15 cellular contexts compared by ENCODE assay signal in genomic region chr2:168602846-168603406, GRCh38.
DNase-seq lines count a peak whose midpoint lies in the region; ATAC-seq and TF ChIP-seq lines count a peak whose summit lies in the region.
"Had no signal": no experiment of that assay in that cellular context is flagged by ENCODE, and none has a peak within 500 bp of the region (broad histone marks: within the 10 kb centered on the region; RNA-seq: fewer than 3 reads in every experiment).

No MANE protein-coding gene starts in this region.

- H3K4me3 ChIP-seq in heart left ventricle: no peak overlapping the region
- H3K4me3 ChIP-seq: HAP-1 had no signal

- H3K4me3 Mint-ChIP-seq in stimulated activated naive CD8-positive, alpha-beta T cell treated with anti-CD3 and anti-CD28 coated beads, Interleukin-15, amount 100 ng/mL, for 72 hours: no peak overlapping the region
- H3K4me3 Mint-ChIP-seq in WTC11: no peak overlapping the region
- H3K4me3 Mint-ChIP-seq in mesothelial cell of epicardium: no peak overlapping the region
- H3K4me3 Mint-ChIP-seq: CD4-positive, alpha-beta memory T cell had no signal

- TF ChIP-seq CTCF in WTC11 (IDR thresholded peaks at IDR 0.05) (no peak), mesothelial cell of epicardium (IDR thresholded peaks at IDR 0.05; ENCODE audit: unreplicated experiment) (no peak), heart left ventricle (IDR thresholded peaks at IDR 0.05) (no peak)

- H3K27me3 ChIP-seq in heart left ventricle: no peaks in the 10 kb centered on the region

- H3K4me1 ChIP-seq in heart left ventricle: peaks cover 0 to 48% (median 7%) of the 10 kb centered on the region in 12 donors
- H3K4me1 ChIP-seq: HAP-1 had no signal

- CTCF ChIA-PET in WTC11 (lab: Charles Lee): interaction anchor here (0.5 to 1.5 kb wide), 7 partner anchors 10 to 1548 kb away, joined by 3 to 5 read pairs (median 3); no protein-coding TSS in a partner anchor

- POLR2A ChIA-PET in WTC11 (lab: Charles Lee): no interaction called here

- TF ChIP-seq POLR2A in heart left ventricle (IDR thresholded peaks at IDR 0.05): no peak

- H3K36me3 ChIP-seq in heart left ventricle: no peaks in the 10 kb centered on the region
- H3K36me3 ChIP-seq: HAP-1 had no signal

- H3K9me3 Mint-ChIP-seq in stimulated activated naive CD8-positive, alpha-beta T cell treated with anti-CD3 and anti-CD28 coated beads, Interleukin-15, amount 100 ng/mL, for 72 hours: peaks cover 26 to 40% of the 10 kb centered on the region in 2 donors
- peaks cover 36% of the 10 kb centered on the region for H3K9me3 Mint-ChIP-seq in WTC11
- peaks cover 24% of the 10 kb centered on the region for H3K9me3 Mint-ChIP-seq in mesothelial cell of epicardium

- H3K27ac Mint-ChIP-seq in stimulated activated naive CD8-positive, alpha-beta T cell treated with anti-CD3 and anti-CD28 coated beads, Interleukin-15, amount 100 ng/mL, for 72 hours: no peak overlapping the region
- peak overlapping the region; percentile 74; the same call in 1 of the 2 replicates for H3K27ac Mint-ChIP-seq in WTC11
- peak overlapping the region; percentile 10 for H3K27ac Mint-ChIP-seq in mesothelial cell of epicardium
- H3K27ac Mint-ChIP-seq: CD4-positive, alpha-beta memory T cell had no signal

- H3K36me3 Mint-ChIP-seq in WTC11 (peaks cover 32% of the 10 kb centered on the region), mesothelial cell of epicardium (peaks cover 37% of the 10 kb centered on the region)

- no peak for DNase-seq in stimulated activated naive CD8-positive, alpha-beta T cell treated with anti-CD3 and anti-CD28 coated beads, Interleukin-15, Interleukin-2, amounts not matched to agents 100 U/mL and 50 U/mL, for 24 hours
- no peak for DNase-seq in stimulated activated naive CD8-positive, alpha-beta T cell treated with anti-CD3 and anti-CD28 coated beads, Interleukin-15, amount 100 ng/mL, for 72 hours
- DNase-seq in WTC11 (ENCODE audit: low spot score): no peak
- no peak for DNase-seq in mesothelial cell of epicardium (ENCODE audit: low spot score in 2 of 2, unreplicated experiment in 2 of 2)
- no peak for DNase-seq in cerebellar cortex (ENCODE audit: low spot score)
- no peak for DNase-seq in heart left ventricle
- DNase-seq in effector CD8-positive, alpha-beta T cell (lab: John Stamatoyannopoulos, UW): no peak
- DNase-seq: ACHN; C1 segment of cervical spinal cord; CD4-positive, alpha-beta memory T cell; DMS79; GOT3 had no signal

- no peaks in the 10 kb centered on the region for H3K27me3 Mint-ChIP-seq in stimulated activated naive CD8-positive, alpha-beta T cell treated with anti-CD3 and anti-CD28 coated beads, Interleukin-15, amount 100 ng/mL, for 72 hours
- no peaks in the 10 kb centered on the region; the same call in 1 of the 2 replicates for H3K27me3 Mint-ChIP-seq in WTC11 (ENCODE audit: low read depth)
- no peaks in the 10 kb centered on the region for H3K27me3 Mint-ChIP-seq in mesothelial cell of epicardium (ENCODE audit: low read depth)
- H3K27me3 Mint-ChIP-seq: CD4-positive, alpha-beta memory T cell had no signal

- peaks cover 15% of the 10 kb centered on the region for H3K4me1 Mint-ChIP-seq in stimulated activated naive CD8-positive, alpha-beta T cell treated with anti-CD3 and anti-CD28 coated beads, Interleukin-15, amount 100 ng/mL, for 72 hours
- H3K4me1 Mint-ChIP-seq in WTC11 (peaks cover 17% of the 10 kb centered on the region), mesothelial cell of epicardium (peaks cover 22% of the 10 kb centered on the region)

- no peak overlapping the region for H3K27ac ChIP-seq in heart left ventricle

- intact Hi-C loops in heart left ventricle (cut with DNase I): no loop called here

- ATAC-seq in stimulated activated naive CD8-positive, alpha-beta T cell treated with anti-CD3 and anti-CD28 coated beads, Interleukin-15, Interleukin-2, amounts not matched to agents 100 U/mL and 50 U/mL, for 24 hours: peak; percentile 54
- ATAC-seq in stimulated activated naive CD8-positive, alpha-beta T cell treated with anti-CD3 and anti-CD28 coated beads, Interleukin-15, amount 100 ng/mL, for 72 hours: no peak
- ATAC-seq in WTC11 (peak; percentile 20), HG02981 (IDR thresholded peaks at IDR 0.05; ENCODE audit: unreplicated experiment) (no peak), heart left ventricle (no peak)
- ATAC-seq: HepG2 had no signal

- peaks cover 0 to 22% (median 5%) of the 10 kb centered on the region in 12 donors for H3K9me3 ChIP-seq in heart left ventricle

TF ChIP-seq in WTC11, 78 proteins besides CTCF, POLR2A, EP300 and RAD21 (continues in another document):
- TF ChIP-seq ZNF317 (CRISPR knock-in tag; IDR thresholded peaks at IDR 0.05; ENCODE audit: borderline replicate concordance, low read depth) (no peak), ATF6 (CRISPR knock-in tag; IDR thresholded peaks at IDR 0.05) (no peak), ZNF671 (CRISPR knock-in tag; IDR thresholded peaks at IDR 0.05) (no peak), PRRX2 (CRISPR knock-in tag; IDR thresholded peaks at IDR 0.05) (no peak), HMGXB4 (CRISPR knock-in tag; IDR thresholded peaks at IDR 0.05) (no peak), ZNF532 (CRISPR knock-in tag; IDR thresholded peaks at IDR 0.05; ENCODE audit: borderline replicate concordance) (no peak), SMAD4 (CRISPR knock-in tag; IDR thresholded peaks at IDR 0.05) (no peak)

Comparison
In these comparisons a context has a peak if more than half of its experiments do, and no peak if none do; other contexts are left out.
1. ATAC-seq: peak in stimulated activated naive CD8-positive, alpha-beta T cell treated with anti-CD3 and anti-CD28 coated beads, Interleukin-15, Interleukin-2, amounts not matched to agents 100 U/mL and 50 U/mL, for 24 hours (single experiment) and WTC11 (single experiment); none in stimulated activated naive CD8-positive, alpha-beta T cell treated with anti-CD3 and anti-CD28 coated beads, Interleukin-15, amount 100 ng/mL, for 72 hours (single experiment), HG02981 (single experiment) and heart left ventricle (0 of 4).
2. H3K27ac Mint-ChIP-seq: peak in WTC11 (single experiment) and mesothelial cell of epicardium (single experiment); none in stimulated activated naive CD8-positive, alpha-beta T cell treated with anti-CD3 and anti-CD28 coated beads, Interleukin-15, amount 100 ng/mL, for 72 hours (0 of 2).